Comparison of ENCODE assay signal across 8 cellular contexts in the genomic region with DNA sequence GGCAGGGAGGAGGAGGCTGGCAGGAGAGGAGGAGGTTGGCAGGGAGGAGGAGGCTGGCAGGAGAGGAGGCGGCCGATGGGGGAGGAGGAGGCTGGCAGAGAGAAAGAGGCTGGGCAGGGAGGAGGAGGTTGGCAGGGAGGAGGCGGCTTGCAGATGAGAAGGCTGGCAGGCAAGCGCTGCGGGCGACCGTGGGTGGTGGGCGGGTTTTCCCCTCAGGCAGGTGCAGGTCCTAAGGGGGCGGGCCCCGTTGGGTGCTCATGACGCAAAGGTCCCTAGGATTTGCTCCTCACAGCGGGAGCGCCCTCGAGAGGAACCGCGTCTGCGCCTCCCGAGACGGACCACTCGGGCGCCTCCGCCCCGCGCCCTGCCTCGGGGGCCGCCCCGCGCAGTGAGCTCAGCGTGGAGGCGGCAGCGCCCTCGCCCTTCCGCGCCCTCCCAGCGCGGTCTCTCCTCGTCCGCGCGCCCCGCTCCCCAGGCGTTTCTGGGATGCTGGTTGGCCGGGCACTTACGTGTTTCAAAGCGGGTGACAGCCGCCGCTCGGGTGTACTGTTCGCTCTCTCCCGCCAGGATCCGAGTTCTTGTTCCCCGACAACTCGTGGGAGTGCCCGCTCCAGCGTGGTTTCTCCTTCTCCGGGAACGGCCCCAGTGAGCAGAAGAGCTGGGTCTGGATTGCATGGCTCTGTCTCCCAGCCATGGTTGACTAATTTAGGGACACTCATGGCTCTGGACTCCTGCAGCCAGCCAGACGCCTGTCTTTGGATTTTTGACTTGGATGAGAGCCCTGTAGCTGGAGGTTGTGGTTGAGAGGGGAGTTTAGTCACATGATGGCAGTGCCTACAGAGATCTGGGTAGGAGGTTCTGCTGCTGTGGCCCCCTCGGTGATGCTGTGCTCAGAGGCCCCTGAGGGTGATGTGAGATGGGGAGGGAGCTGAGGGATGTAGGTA.
A peak's percentile ranks its signal among the peaks of the same experiment; 100 is the strongest.
DNase-seq lines count a peak whose midpoint lies in the region; ATAC-seq and TF ChIP-seq lines count a peak whose summit lies in the region.

No MANE protein-coding gene starts in this region.

- peaks cover 1% of the 10 kb centered on the region for H3K36me3 Mint-ChIP-seq in mesothelial cell of epicardium

- peaks cover 5% of the 10 kb centered on the region for H3K9me3 Mint-ChIP-seq in mesothelial cell of epicardium

- peak overlapping the region; percentile 71 for H3K4me3 Mint-ChIP-seq in mesothelial cell of epicardium

- ATAC-seq in GM18517 (IDR thresholded peaks at IDR 0.05; ENCODE audit: unreplicated experiment) = no peak

- no peak for TF ChIP-seq CTCF in mesothelial cell of epicardium (IDR thresholded peaks at IDR 0.05; ENCODE audit: unreplicated experiment)

- DNase-seq in ACHN = peak; percentile 82
- peak; percentile 18 for DNase-seq in H4 (ENCODE audit: low spot score)
- peak; percentile 70 for DNase-seq in NCI-H2196 (lab: John Stamatoyannopoulos, UW; ENCODE audit: unreplicated experiment)
- DNase-seq in activated CD8-positive, alpha-beta memory T cell treated with anti-CD3 and anti-CD28 coated beads for 4 hours (ENCODE audit: low read depth in 2 of 2) = peak; percentile 86 to 93
- DNase-seq in effector CD4-positive, alpha-beta T cell = peak; percentile 60
- peak in 1 of 2 experiments; percentile 48 for DNase-seq in mesothelial cell of epicardium (ENCODE audit: low spot score in 2 of 2, unreplicated experiment in 2 of 2)
- DNase-seq in stimulated activated CD8-positive, alpha-beta memory T cell treated with anti-CD3 and anti-CD28 coated beads, Interleukin-15, amount 100 ng/mL, for 1 hour (ENCODE audit: low read depth) = peak; percentile 53

- peaks cover 7% of the 10 kb centered on the region for H3K4me1 Mint-ChIP-seq in mesothelial cell of epicardium

- in situ Hi-C loops in ACHN (cut with HindIII; ENCODE audit: low pct_ligation_motif_present, low pct_unique_long_range_greater_than_20kb, low sequenced_read_pairs) = no loop called here

- no peak overlapping the region for H3K27ac Mint-ChIP-seq in mesothelial cell of epicardium

- H3K27me3 Mint-ChIP-seq in mesothelial cell of epicardium (ENCODE audit: low read depth) = peaks cover 65% of the 10 kb centered on the region
